2 cellular contexts compared by ENCODE assay signal in the genomic region with DNA sequence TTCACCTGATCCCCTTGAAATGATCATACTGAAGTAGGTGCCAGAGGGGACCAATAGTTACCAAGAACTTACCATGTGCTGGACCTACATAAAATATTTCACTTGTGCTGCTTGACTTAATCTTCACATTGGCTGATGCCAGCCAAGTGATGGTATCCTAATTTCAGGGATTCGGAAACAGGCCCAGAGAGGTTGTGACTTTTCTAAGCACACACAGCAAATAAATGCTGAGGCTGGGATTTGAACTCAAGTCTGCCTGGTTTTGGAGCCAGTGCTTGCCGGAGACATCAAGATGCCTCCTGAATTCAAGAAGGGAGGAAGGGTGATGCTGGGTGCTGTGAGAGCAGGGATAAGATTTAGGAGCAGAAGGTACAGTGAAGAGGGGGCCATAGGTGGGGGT.
TF ChIP-seq lines count a peak whose summit lies in the region.

No MANE protein-coding gene starts in this region.

TF ChIP-seq in HEK293, 187 proteins besides CTCF, POLR2A, EP300 and RAD21:
- no peak for TF ChIP-seq ZNF350 (tag by site-specific recombination; IDR thresholded peaks at IDR 0.05)
- peak; percentile 24; the same call in 1 of the 2 replicates for TF ChIP-seq ZNF768 (tag by site-specific recombination; IDR thresholded peaks at IDR 0.05)

TF ChIP-seq in K562, 482 proteins besides CTCF, POLR2A, EP300 and RAD21:
- TF ChIP-seq BCOR (IDR thresholded peaks at IDR 0.05): peak; percentile 78
- TF ChIP-seq, protein P1, sequence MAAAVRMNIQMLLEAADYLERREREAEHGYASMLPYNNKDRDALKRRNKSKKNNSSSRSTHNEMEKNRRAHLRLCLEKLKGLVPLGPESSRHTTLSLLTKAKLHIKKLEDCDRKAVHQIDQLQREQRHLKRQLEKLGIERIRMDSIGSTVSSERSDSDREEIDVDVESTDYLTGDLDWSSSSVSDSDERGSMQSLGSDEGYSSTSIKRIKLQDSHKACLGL (CRISPR knock-in tag; IDR thresholded peaks at IDR 0.05; ENCODE audit: borderline replicate concordance, poor library complexity, severe bottlenecking): no peak
- TF ChIP-seq CBFA2T2 (conservative IDR thresholded peaks at IDR 0.05): no peak
- no peak for TF ChIP-seq TAF7 (tag; IDR thresholded peaks at IDR 0.05)
- peak; percentile 58 for TF ChIP-seq ZFP36 (IDR thresholded peaks at IDR 0.05; ENCODE audit: low read depth, low read length, partially characterized antibody)
- 0 out of 2 replicates have a peak, but pooled peaks have one; percentile 14 for TF ChIP-seq ZNF316 (IDR thresholded peaks at IDR 0.05)
- TF ChIP-seq ZNF644 (tag; IDR thresholded peaks at IDR 0.05; ENCODE audit: low read depth): no peak
- TF ChIP-seq GTF2A2 (tag; IDR thresholded peaks at IDR 0.05): no peak
- TF ChIP-seq, protein P2, sequence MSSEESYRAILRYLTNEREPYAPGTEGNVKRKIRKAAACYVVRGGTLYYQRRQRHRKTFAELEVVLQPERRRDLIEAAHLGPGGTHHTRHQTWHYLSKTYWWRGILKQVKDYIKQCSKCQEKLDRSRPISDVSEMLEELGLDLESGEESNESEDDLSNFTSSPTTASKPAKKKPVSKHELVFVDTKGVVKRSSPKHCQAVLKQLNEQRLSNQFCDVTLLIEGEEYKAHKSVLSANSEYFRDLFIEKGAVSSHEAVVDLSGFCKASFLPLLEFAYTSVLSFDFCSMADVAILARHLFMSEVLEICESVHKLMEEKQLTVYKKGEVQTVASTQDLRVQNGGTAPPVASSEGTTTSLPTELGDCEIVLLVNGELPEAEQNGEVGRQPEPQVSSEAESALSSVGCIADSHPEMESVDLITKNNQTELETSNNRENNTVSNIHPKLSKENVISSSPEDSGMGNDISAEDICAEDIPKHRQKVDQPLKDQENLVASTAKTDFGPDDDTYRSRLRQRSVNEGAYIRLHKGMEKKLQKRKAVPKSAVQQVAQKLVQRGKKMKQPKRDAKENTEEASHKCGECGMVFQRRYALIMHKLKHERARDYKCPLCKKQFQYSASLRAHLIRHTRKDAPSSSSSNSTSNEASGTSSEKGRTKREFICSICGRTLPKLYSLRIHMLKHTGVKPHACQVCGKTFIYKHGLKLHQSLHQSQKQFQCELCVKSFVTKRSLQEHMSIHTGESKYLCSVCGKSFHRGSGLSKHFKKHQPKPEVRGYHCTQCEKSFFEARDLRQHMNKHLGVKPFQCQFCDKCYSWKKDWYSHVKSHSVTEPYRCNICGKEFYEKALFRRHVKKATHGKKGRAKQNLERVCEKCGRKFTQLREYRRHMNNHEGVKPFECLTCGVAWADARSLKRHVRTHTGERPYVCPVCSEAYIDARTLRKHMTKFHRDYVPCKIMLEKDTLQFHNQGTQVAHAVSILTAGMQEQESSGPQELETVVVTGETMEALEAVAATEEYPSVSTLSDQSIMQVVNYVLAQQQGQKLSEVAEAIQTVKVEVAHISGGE (CRISPR knock-in tag; IDR thresholded peaks at IDR 0.05): no peak
- TF ChIP-seq NBN (IDR thresholded peaks at IDR 0.05; ENCODE audit: low read depth): no peak
- TF ChIP-seq MXI1 (IDR thresholded peaks at IDR 0.05; ENCODE audit: low read depth, low read length): no peak
- TF ChIP-seq KDM1A (IDR thresholded peaks at IDR 0.05): peak in 1 of 2 experiments; percentile 50; a peak in 1 of 4 replicates
- no peak for TF ChIP-seq XRCC5 (IDR thresholded peaks at IDR 0.05; ENCODE audit: low read depth, low read length)
- TF ChIP-seq ZNF785 (CRISPR knock-in tag; IDR thresholded peaks at IDR 0.05): no peak
- TF ChIP-seq FOXA3 (CRISPR knock-in tag; conservative IDR thresholded peaks at IDR 0.05 in 1 of 2, IDR thresholded peaks at IDR 0.05 in 1 of 2): no peak
- TF ChIP-seq ADNP (tag; IDR thresholded peaks at IDR 0.05): peak; percentile 68; the same call in 1 of the 2 replicates
- no peak for TF ChIP-seq ETV1 (tag; conservative IDR thresholded peaks at IDR 0.05; ENCODE audit: low read depth)
- TF ChIP-seq RBM25 (IDR thresholded peaks at IDR 0.05; ENCODE audit: low read depth, low read length, severe bottlenecking): peak; percentile 64
- TF ChIP-seq EWSR1 (IDR thresholded peaks at IDR 0.05; ENCODE audit: borderline replicate concordance, low read depth, partially characterized antibody): no peak
- no peak for TF ChIP-seq FOXJ2 (tag; IDR thresholded peaks at IDR 0.05)
- no peak for TF ChIP-seq NCOA1 (IDR thresholded peaks at IDR 0.05; ENCODE audit: low read depth)
- no peak for TF ChIP-seq ZBTB17 (CRISPR knock-in tag; IDR thresholded peaks at IDR 0.05)
- TF ChIP-seq BRCA1 (IDR thresholded peaks at IDR 0.05): no peak
- no peak for TF ChIP-seq BRCA1 (CRISPR knock-in tag; IDR thresholded peaks at IDR 0.05)
- no peak for TF ChIP-seq ZNF551 (CRISPR knock-in tag; IDR thresholded peaks at IDR 0.05)
- no peak for TF ChIP-seq ZZZ3 (IDR thresholded peaks at IDR 0.05)
- TF ChIP-seq FOXP1 (CRISPR knock-in tag; IDR thresholded peaks at IDR 0.05): no peak
- TF ChIP-seq, protein P3, sequence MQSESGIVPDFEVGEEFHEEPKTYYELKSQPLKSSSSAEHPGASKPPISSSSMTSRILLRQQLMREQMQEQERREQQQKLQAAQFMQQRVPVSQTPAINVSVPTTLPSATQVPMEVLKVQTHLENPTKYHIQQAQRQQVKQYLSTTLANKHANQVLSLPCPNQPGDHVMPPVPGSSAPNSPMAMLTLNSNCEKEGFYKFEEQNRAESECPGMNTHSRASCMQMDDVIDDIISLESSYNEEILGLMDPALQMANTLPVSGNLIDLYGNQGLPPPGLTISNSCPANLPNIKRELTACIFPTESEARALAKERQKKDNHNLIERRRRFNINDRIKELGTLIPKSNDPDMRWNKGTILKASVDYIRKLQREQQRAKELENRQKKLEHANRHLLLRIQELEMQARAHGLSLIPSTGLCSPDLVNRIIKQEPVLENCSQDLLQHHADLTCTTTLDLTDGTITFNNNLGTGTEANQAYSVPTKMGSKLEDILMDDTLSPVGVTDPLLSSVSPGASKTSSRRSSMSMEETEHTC (IDR thresholded peaks at IDR 0.05): no peak
